In genomic region chr5:176542596-176543427, GRCh38 we compare ENCODE assay signal across 8 cellular contexts. TPM values are rescaled to one million over a fixed set of nuclear protein-coding genes. Genes with fewer than 3 reads are reported as not detected.
DNase-seq lines count a peak whose midpoint lies in the region; ATAC-seq and TF ChIP-seq lines count a peak whose summit lies in the region.

No MANE protein-coding gene starts in this region.

- in situ Hi-C loops in SK-MEL-5 (cut with HindIII; ENCODE audit: low pct_unique_long_range_greater_than_20kb, low sequenced_read_pairs) = no loop called here

- H3K9me3 Mint-ChIP-seq in mesothelial cell of epicardium = no peaks in the 10 kb centered on the region

- TF ChIP-seq CTCF in mesothelial cell of epicardium (IDR thresholded peaks at IDR 0.05; ENCODE audit: unreplicated experiment) = no peak

- no peaks in the 10 kb centered on the region for H3K9me3 ChIP-seq in BLaER1 treated with 17β-estradiol and CSF1 and Interleukin-3, amounts not matched to agents 10 nM and 100 nM (replicated peaks in 1 of 11)
- no peaks in the 10 kb centered on the region for H3K9me3 ChIP-seq in duodenal mucosa (ENCODE audit: control insufficient read depth in 1 of 2, low read length in 2 of 2)

- no peaks in the 10 kb centered on the region for H3K27me3 Mint-ChIP-seq in mesothelial cell of epicardium (ENCODE audit: low read depth)

- H3K4me1 Mint-ChIP-seq in mesothelial cell of epicardium = peaks cover 32% of the 10 kb centered on the region

- peak overlapping the region; percentile 75 for H3K4me3 Mint-ChIP-seq in mesothelial cell of epicardium

- peak overlapping the region; percentile 81 to 93 (median 88) for H3K9ac ChIP-seq in BLaER1 treated with 17β-estradiol and CSF1 and Interleukin-3, amounts not matched to agents 10 nM and 100 nM
- peak overlapping the region; percentile 53 to 77 for H3K9ac ChIP-seq in duodenal mucosa (ENCODE audit: low read depth in 1 of 2, low read length in 2 of 2)

- peak overlapping the region; percentile 65 to 87 (median 79) for H3K4me3 ChIP-seq in BLaER1 treated with 17β-estradiol and CSF1 and Interleukin-3, amounts not matched to agents 10 nM and 100 nM
- H3K4me3 ChIP-seq in duodenal mucosa (ENCODE audit: low read depth in 1 of 2, low read length in 2 of 2) = peak overlapping the region; percentile 70 to 77

- H3K27me3 ChIP-seq in BLaER1 treated with 17β-estradiol and CSF1 and Interleukin-3, amounts not matched to agents 10 nM and 100 nM = no peaks in the 10 kb centered on the region
- H3K27me3 ChIP-seq in duodenal mucosa (ENCODE audit: control insufficient read depth in 1 of 2, insufficient read depth in 2 of 2, low read length in 2 of 2) = no peaks in the 10 kb centered on the region

- H4K20me1 ChIP-seq in BLaER1 treated with 17β-estradiol and CSF1 and Interleukin-3, amounts not matched to agents 10 nM and 100 nM = peaks cover 0 to 13% (median 0%) of the 10 kb centered on the region in 11 experiments; a peak in 1 of 22 replicates

- H3K27ac ChIP-seq in BLaER1 treated with 17β-estradiol and CSF1 and Interleukin-3, amounts not matched to agents 10 nM and 100 nM = peak overlapping the region; percentile 53 to 91 (median 86); a peak in 21 of 22 replicates
- peak overlapping the region; percentile 88 for H3K27ac ChIP-seq in duodenal mucosa (ENCODE audit: low read depth, low read length)

- DNase-seq in SK-MEL-5 (ENCODE audit: low read depth, low spot score) (peak; percentile 6), mesothelial cell of epicardium (ENCODE audit: low spot score in 2 of 2, unreplicated experiment in 2 of 2) (no peak), COLO829 (ENCODE audit: low spot score) (no peak), germinal center (ENCODE audit: low spot score) (no peak)

- peak overlapping the region; percentile 80 to 100 (median 98) for H3K4me2 ChIP-seq in BLaER1 treated with 17β-estradiol and CSF1 and Interleukin-3, amounts not matched to agents 10 nM and 100 nM

- no peaks in the 10 kb centered on the region for H3K36me3 ChIP-seq in BLaER1 treated with 17β-estradiol and CSF1 and Interleukin-3, amounts not matched to agents 10 nM and 100 nM
- H3K36me3 ChIP-seq in duodenal mucosa (ENCODE audit: control insufficient read depth in 1 of 2, insufficient read depth in 2 of 2, low read length in 2 of 2) = no peaks in the 10 kb centered on the region

- H3K4me1 ChIP-seq in BLaER1 treated with 17β-estradiol and CSF1 and Interleukin-3, amounts not matched to agents 10 nM and 100 nM = peaks cover 68 to 89% (median 74%) of the 10 kb centered on the region in 10 experiments
- H3K4me1 ChIP-seq in duodenal mucosa (ENCODE audit: control insufficient read depth in 1 of 2, insufficient read depth in 2 of 2, low read length in 2 of 2) = peaks cover 34 to 60% of the 10 kb centered on the region in 2 donors

- peak overlapping the region; percentile 90 for H3K27ac Mint-ChIP-seq in mesothelial cell of epicardium

- no peaks in the 10 kb centered on the region for H3K36me3 Mint-ChIP-seq in mesothelial cell of epicardium

- ATAC-seq in GM18517 (IDR thresholded peaks at IDR 0.05; ENCODE audit: unreplicated experiment) (peak; percentile 32), HG03025 (IDR thresholded peaks at IDR 0.05; ENCODE audit: low FRiP score, unreplicated experiment) (peak; percentile 39)

RNA-seq across cellular contexts. Expression of gene RNF44, which starts 5.6 kb away (rescaled TPM):
- total RNA-seq in SK-MEL-5 (2014; rRNA removed; shearing (Covaris generic)) = 7.7 and 7.8 TPM in 2 replicates
- polyA plus RNA-seq in SK-MEL-5 (2015; cell fraction: cytosol; rRNA removed) = 33.0 and 42.7 TPM in 2 replicates
- 115 and 140 TPM in 2 replicates for polyA plus RNA-seq in SK-MEL-5 (2015; cell fraction: nucleus; rRNA removed)
- 161 to 169 TPM (median 169 TPM) in 3 replicates for total RNA-seq in mesothelial cell of epicardium

RNA-seq across cellular contexts. Expression of gene CDHR2, which starts 6.3 kb away (rescaled TPM):
- not detected in 2 replicates for total RNA-seq in SK-MEL-5 (2014; rRNA removed; shearing (Covaris generic))
- 0.02 TPM in 1 of 2 replicates, not detected in the other for polyA plus RNA-seq in SK-MEL-5 (2015; cell fraction: cytosol; rRNA removed)
- polyA plus RNA-seq in SK-MEL-5 (2015; cell fraction: nucleus; rRNA removed) = not detected in 2 replicates
- total RNA-seq in mesothelial cell of epicardium = 0.45 to 1.1 TPM (median 0.50 TPM) in 3 replicates

Comparison
In these comparisons a context has a peak if more than half of its experiments do, and no peak if none do; other contexts are left out.
1. RNA of gene RNF44, which starts 5.6 kb away (total RNA-seq): 161 to 169 TPM in mesothelial cell of epicardium; 7.7 to 7.8 TPM in SK-MEL-5; every median in the first group is over 10 times any median in the second.